ENCODE assay signal across 8 cellular contexts in genomic region chr5:34686762-34687268, GRCh38. TPM values are rescaled to one million over a fixed set of nuclear protein-coding genes. Genes with fewer than 3 reads are reported as not detected.
DNase-seq lines count a peak whose midpoint lies in the region; FAIRE-seq and TF ChIP-seq lines count a peak whose summit lies in the region.

No MANE protein-coding gene starts in this region.

- peak overlapping the region; percentile 51 for H3K27ac ChIP-seq in fibroblast of lung (ENCODE audit: insufficient read depth, low read length)
- peak overlapping the region; percentile 93 for H3K27ac ChIP-seq in neural cell (ENCODE audit: low read length)

- H3K9ac ChIP-seq in fibroblast of lung (ENCODE audit: insufficient read depth, low read length) (no peak overlapping the region), neural cell (ENCODE audit: low read length) (no peak overlapping the region)

- TF ChIP-seq CTCF in fibroblast of lung (conservative IDR thresholded peaks at IDR 0.05 in 1 of 2, IDR thresholded peaks at IDR 0.05 in 1 of 2; ENCODE audit: low read depth in 1 of 2, low read length in 2 of 2): peak in 1 of 2 donors; percentile 8
- TF ChIP-seq CTCF in neural cell (IDR thresholded peaks at IDR 0.05; ENCODE audit: poor library complexity, severe bottlenecking): no peak

- H2AFZ ChIP-seq in fibroblast of lung (ENCODE audit: low read length): no peak overlapping the region
- H2AFZ ChIP-seq in neural cell (ENCODE audit: low read depth, low read length): no peak overlapping the region

- no peak for TF ChIP-seq RAD21 in neural cell (conservative IDR thresholded peaks at IDR 0.05)

- no peak for FAIRE-seq in GM12891 (lab: Jason Lieb, UNC)

- H3K4me2 ChIP-seq in fibroblast of lung (ENCODE audit: extremely low read depth, insufficient read depth, low read length) (peak overlapping the region; percentile 3), neural cell (ENCODE audit: low read length) (no peak overlapping the region)

- H3K36me3 ChIP-seq in fibroblast of lung (ENCODE audit: control insufficient read depth, insufficient read depth, low read length) (peaks cover 7% of the 10 kb centered on the region), neural cell (ENCODE audit: insufficient read depth, low read length) (no peaks in the 10 kb centered on the region)

- no peaks in the 10 kb centered on the region for H3K9me2 ChIP-seq in neural cell (ENCODE audit: insufficient read depth, low read length)

- peaks cover 19% of the 10 kb centered on the region for H3K4me1 ChIP-seq in fibroblast of lung (ENCODE audit: control insufficient read depth, extremely low read depth, insufficient read depth, low read length)

- H3F3A ChIP-seq in neural cell (ENCODE audit: insufficient read depth, low read length, poor library complexity, severe bottlenecking): peaks cover 7% of the 10 kb centered on the region

- H3K9me3 ChIP-seq in fibroblast of lung (ENCODE audit: control insufficient read depth, insufficient read depth, low read depth, low read length) (no peaks in the 10 kb centered on the region), neural cell (ENCODE audit: low read length) (no peaks in the 10 kb centered on the region)

- H3K79me2 ChIP-seq in fibroblast of lung (ENCODE audit: control insufficient read depth, insufficient read depth, low read length) (peaks cover 94% of the 10 kb centered on the region), neural cell (replicated peaks; ENCODE audit: insufficient read depth, low read length) (peaks cover 21% of the 10 kb centered on the region)

- H3K4me3 ChIP-seq in fibroblast of lung (replicated peaks in 1 of 4; ENCODE audit: control extremely low read depth in 1 of 4, insufficient read depth in 1 of 4, low read depth in 3 of 4, low read length in 4 of 4) (no peak overlapping the region), neural cell (ENCODE audit: low read length) (no peak overlapping the region)

- H4K20me1 ChIP-seq in fibroblast of lung (ENCODE audit: control insufficient read depth, extremely low read depth, insufficient read depth, low read length): peaks cover 4% of the 10 kb centered on the region
- H4K20me1 ChIP-seq in neural cell (ENCODE audit: insufficient read depth): no peaks in the 10 kb centered on the region

- no peak for TF ChIP-seq POLR2A in GM12891 (IDR thresholded peaks at IDR 0.05; ENCODE audit: low read depth, low read length)

- H3K27me3 ChIP-seq in fibroblast of lung (ENCODE audit: control insufficient read depth, insufficient read depth, low read length) (no peaks in the 10 kb centered on the region), neural cell (ENCODE audit: insufficient read depth, low read depth, low read length) (no peaks in the 10 kb centered on the region)

- TF ChIP-seq EP300 in neural cell (conservative IDR thresholded peaks at IDR 0.05; ENCODE audit: poor library complexity, severe bottlenecking): no peak

- DNase-seq in COLO829 (ENCODE audit: low spot score) (peak; percentile 15), OCI-M1 (lab: John Stamatoyannopoulos, UW) (peak; percentile 90), fibroblast of lung (ENCODE audit: low read depth in 2 of 2) (peak; percentile 95 to 100), GM12891 (ENCODE audit: insufficient read length, low spot score) (no peak), retina (no peak), NCI-H2107 (lab: John Stamatoyannopoulos, UW) (no peak)
- no peak for DNase-seq in activated CD4-positive, CD25-positive, alpha-beta regulatory T cell treated with anti-CD3 and anti-CD28 coated beads, Interleukin-2, amount 50 U/mL, for 72 hours

TF ChIP-seq in neural cell, 6 proteins besides CTCF, POLR2A, EP300 and RAD21:
- TF ChIP-seq REST (IDR thresholded peaks at IDR 0.05; ENCODE audit: borderline replicate concordance) (no peak), SMC3 (conservative IDR thresholded peaks at IDR 0.05; ENCODE audit: poor library complexity) (no peak), POLR2AphosphoS5 (IDR thresholded peaks at IDR 0.05) (no peak), MXI1 (conservative IDR thresholded peaks at IDR 0.05; ENCODE audit: poor library complexity, severe bottlenecking) (no peak), EZH2 (IDR thresholded peaks at IDR 0.05; ENCODE audit: borderline replicate concordance, insufficient read depth, low read length, poor library complexity, severe bottlenecking) (no peak), TAF1 (IDR thresholded peaks at IDR 0.05; ENCODE audit: low read depth) (no peak)

TF ChIP-seq in GM12891, 5 proteins besides CTCF, POLR2A, EP300 and RAD21:
- TF ChIP-seq POU2F2 (IDR thresholded peaks at IDR 0.05; ENCODE audit: low read depth, low read length) (no peak), SPI1 (IDR thresholded peaks at IDR 0.05; ENCODE audit: low read depth, low read length) (no peak), POLR2AphosphoS5 (IDR thresholded peaks at IDR 0.05; ENCODE audit: low read depth, low read length) (no peak), PAX5 (IDR thresholded peaks at IDR 0.05; ENCODE audit: insufficient read depth, low read length, severe bottlenecking) (no peak), TAF1 (IDR thresholded peaks at IDR 0.05; ENCODE audit: low read depth, low read length) (no peak)

RNA-seq across cellular contexts. Expression of gene RAI14, which starts 30.7 kb away (rescaled TPM):
- 82.7 and 125 TPM in 2 replicates for total RNA-seq in fibroblast of lung
- polyA plus RNA-seq in fibroblast of lung (98.7 and 128 TPM in 2 replicates), neural cell (6.0 and 7.8 TPM in 2 replicates)
- polyA plus RNA-seq in fibroblast of lung (2012): 98.4 and 101 TPM in 2 replicates
- polyA minus RNA-seq in fibroblast of lung (ENCODE audit: low replicate concordance) (542 and 706 TPM in 2 replicates), neural cell (14.8 and 17.3 TPM in 2 replicates)
- polyA plus RNA-seq in GM12891 (2012; ENCODE audit: low read depth, missing spikeins): 1.4 TPM

Comparison
In these comparisons a context has a peak if more than half of its experiments do, and no peak if none do; other contexts are left out.
1. DNase-seq: peak in COLO829 (single experiment), OCI-M1 (single experiment) and fibroblast of lung (2 of 2); none in activated CD4-positive, CD25-positive, alpha-beta regulatory T cell treated with anti-CD3 and anti-CD28 coated beads, Interleukin-2, amount 50 U/mL, for 72 hours (single experiment), GM12891 (single experiment), retina (single experiment) and NCI-H2107 (single experiment).
2. RNA of gene RAI14, which starts 30.7 kb away (polyA plus RNA-seq): 98.4 to 128 TPM in fibroblast of lung; 6.0 to 7.8 TPM in neural cell; every median in the first group is over 10 times any median in the second.